ENCODE assay signal across 9 cellular contexts in genomic region chr11:8566613-8567210, GRCh38. TPM values are rescaled to one million over a fixed set of nuclear protein-coding genes. Genes with fewer than 3 reads are reported as not detected.
DNase-seq lines count a peak whose midpoint lies in the region; ATAC-seq and TF ChIP-seq lines count a peak whose summit lies in the region.
"Had no signal": no experiment of that assay in that cellular context is flagged by ENCODE, and none has a peak within 500 bp of the region (broad histone marks: within the 10 kb centered on the region; RNA-seq: fewer than 3 reads in every experiment).

No MANE protein-coding gene starts in this region.

- TF ChIP-seq CTCF in H9 (conservative IDR thresholded peaks at IDR 0.05) = peak; percentile 81

- H2AK5ac ChIP-seq in H9 (ENCODE audit: insufficient read length, low read length) = no peak overlapping the region

- H3K27me3 Mint-ChIP-seq in H9 (ENCODE audit: low read depth) (no peaks in the 10 kb centered on the region), T-cell (peaks cover 31 to 36% of the 10 kb centered on the region in 2 donors)

- no peak overlapping the region for H4K5ac ChIP-seq in H9 (ENCODE audit: insufficient read length, low read depth, low read length)

- H3K27ac ChIP-seq in H9 (ENCODE audit: insufficient read length, low read depth, low read length) = no peak overlapping the region
- H3K27ac ChIP-seq: SJSA1 had no signal

- H3K36me3 Mint-ChIP-seq in H9 (ENCODE audit: insufficient read depth in 1 of 3, low read depth in 3 of 3) = peaks cover 1 to 6% (median 6%) of the 10 kb centered on the region in 3 experiments; a peak in 2 of 7 replicates
- H3K36me3 Mint-ChIP-seq in T-cell = no peaks in the 10 kb centered on the region

- no peak overlapping the region for H3K4ac ChIP-seq in H9 (ENCODE audit: low read depth, low read length)

- no peak overlapping the region for H2BK20ac ChIP-seq in H9 (ENCODE audit: low read depth, low read length, poor library complexity, severe bottlenecking)

- H3K23me2 ChIP-seq in H9 (ENCODE audit: insufficient read length, low read depth, low read length, poor library complexity, severe bottlenecking) = no peaks in the 10 kb centered on the region

- H3K27ac Mint-ChIP-seq in H9 = no peak overlapping the region
- H3K27ac Mint-ChIP-seq in T-cell = no peak overlapping the region

- H3K9ac ChIP-seq in H9 (ENCODE audit: extremely low read depth, insufficient read length, low read length) = no peak overlapping the region

- H3K4me3 Mint-ChIP-seq in H9 = no peak overlapping the region
- no peak overlapping the region for H3K4me3 Mint-ChIP-seq in T-cell

- peaks cover 6 to 7% of the 10 kb centered on the region in 2 experiments; a peak in 3 of 5 replicates for H3K9me3 Mint-ChIP-seq in H9
- peaks cover 0 to 2% (median 0%) of the 10 kb centered on the region in 3 donors for H3K9me3 Mint-ChIP-seq in T-cell

- H3K14ac ChIP-seq in H9 (ENCODE audit: insufficient read depth, low read length) = no peak overlapping the region

- no peaks in the 10 kb centered on the region for H3K4me1 ChIP-seq in H9 (ENCODE audit: insufficient read depth, low read length)

- H4K8ac ChIP-seq in H9 (replicated peaks; ENCODE audit: insufficient read length, low read depth, low read length) = no peak overlapping the region

- no peak overlapping the region for H4K91ac ChIP-seq in H9 (ENCODE audit: insufficient read length, low read depth, low read length)

- WGBS in H9 (ENCODE audit: extremely low coverage, insufficient read length, low lambda C conversion rate) = no CpG with 5 or more reads among the region's 5 CpGs

- no peaks in the 10 kb centered on the region for H4K20me1 ChIP-seq in H9 (ENCODE audit: control insufficient read depth, insufficient read depth, insufficient read length)

- no peak overlapping the region for H3K23ac ChIP-seq in H9 (ENCODE audit: insufficient read length, low read depth, low read length)

- no peak overlapping the region for H3K56ac ChIP-seq in H9 (ENCODE audit: insufficient read length, low read depth, low read length)

- POLR2A ChIA-PET in T-cell (lab: Charles Lee) = interaction anchor here in 1 of 2 donors (0.6 kb wide), 1 partner anchor 419 kb away, joined by 17 read pairs; no protein-coding TSS in a partner anchor

- H3K79me1 ChIP-seq in H9 (ENCODE audit: insufficient read depth, low read depth, low read length, poor library complexity, severe bottlenecking) = no peaks in the 10 kb centered on the region

- no peaks in the 10 kb centered on the region for H3K27me3 ChIP-seq in H9 (ENCODE audit: insufficient read depth, low read length)
- H3K27me3 ChIP-seq: SJSA1 had no signal

- peak; percentile 53 for DNase-seq in DMS114 treated with DMSO at 0.1 percent for 48 hours (lab: John Stamatoyannopoulos, UW; ENCODE audit: unreplicated experiment)
- DNase-seq in H9 = no peak
- peak; percentile 10 for DNase-seq in NCI-H226
- DNase-seq in brain pericyte (ENCODE audit: low read depth, low spot score) = peak; percentile 1
- no peak for DNase-seq in left lobe of liver (ENCODE audit: low spot score)
- no peak for DNase-seq in T-cell
- no peak for DNase-seq in activated CD4-positive, CD25-positive, alpha-beta regulatory T cell (lab: John Stamatoyannopoulos, UW)

- ATAC-seq in left lobe of liver (peak; percentile 75), GM21737 (IDR thresholded peaks at IDR 0.05; ENCODE audit: unreplicated experiment) (no peak), T-cell (replicated peaks in 1 of 4) (no peak)

- no peak overlapping the region for H2BK12ac ChIP-seq in H9 (ENCODE audit: insufficient read length, low read depth, low read length)

- H2BK15ac ChIP-seq in H9 (ENCODE audit: low read depth, low read length) = no peak overlapping the region

- no peaks in the 10 kb centered on the region for H3K79me2 ChIP-seq in H9 (ENCODE audit: insufficient read depth, low read length)

- CTCF ChIA-PET in T-cell (lab: Charles Lee) = interaction anchor here (0.5 to 1.5 kb wide), 14 partner anchors 9 to 393 kb away, joined by 3 to 4 read pairs (median 3); no protein-coding TSS in a partner anchor

- no peaks in the 10 kb centered on the region for H3K9me3 ChIP-seq in H9 (ENCODE audit: control insufficient read depth, low read depth, low read length)
- H3K9me3 ChIP-seq: SJSA1 had no signal

- no peaks in the 10 kb centered on the region for H3K4me1 Mint-ChIP-seq in H9
- no peaks in the 10 kb centered on the region for H3K4me1 Mint-ChIP-seq in T-cell

- H2BK5ac ChIP-seq in H9 (ENCODE audit: insufficient read length, low read length) = no peak overlapping the region

- H3K18ac ChIP-seq in H9 (ENCODE audit: insufficient read length, low read depth, low read length) = no peak overlapping the region

- no peak overlapping the region for H2BK120ac ChIP-seq in H9 (ENCODE audit: low read depth, low read length, poor library complexity, severe bottlenecking)

- H2AFZ ChIP-seq in H9 (ENCODE audit: low read length) = no peak overlapping the region

- no peak overlapping the region for H3K4me2 ChIP-seq in H9 (ENCODE audit: insufficient read depth, insufficient read length, low read length)

- H3T11ph ChIP-seq in H9 (ENCODE audit: low read length) = no peak overlapping the region

RNA-seq across cellular contexts. Expression of gene STK33, which starts 27.3 kb away (rescaled TPM):
- total RNA-seq in H9 (2021) (16.4 and 19.5 TPM in 2 replicates), left lobe of liver (0.40 TPM), T-cell (1 to 10 TPM in 3 of 5 donors, under 1 TPM in 2; 0.30 to 1.5 (median 1.3) TPM)

Comparison
In these comparisons a context has a peak if more than half of its experiments do, and no peak if none do; other contexts are left out.
1. DNase-seq: peak in DMS114 treated with DMSO at 0.1 percent for 48 hours (single experiment), NCI-H226 (single experiment) and brain pericyte (single experiment); none in H9 (single experiment), left lobe of liver (single experiment), T-cell (0 of 34) and activated CD4-positive, CD25-positive, alpha-beta regulatory T cell (0 of 4).